In genomic region chr2:173963323-173963816, GRCh38 we compare ENCODE assay signal across 8 cellular contexts. TPM values are rescaled to one million over a fixed set of nuclear protein-coding genes. Genes with fewer than 3 reads are reported as not detected.
DNase-seq lines count a peak whose midpoint lies in the region; ATAC-seq and TF ChIP-seq lines count a peak whose summit lies in the region.

No MANE protein-coding gene starts in this region.

- peaks cover 9% of the 10 kb centered on the region for H3K9me3 Mint-ChIP-seq in chondrocyte (ENCODE audit: low read depth)
- peaks cover 2% of the 10 kb centered on the region for H3K9me3 Mint-ChIP-seq in memory B cell

- peak overlapping the region; percentile 92 for H3K27ac Mint-ChIP-seq in chondrocyte (ENCODE audit: unreplicated experiment)
- peak overlapping the region; percentile 98 for H3K27ac Mint-ChIP-seq in memory B cell

- TF ChIP-seq CTCF in LNCaP clone FGC (IDR thresholded peaks at IDR 0.05; ENCODE audit: control insufficient read depth, extremely low read depth, insufficient read depth) (no peak), chondrocyte (IDR thresholded peaks at IDR 0.05) (peak; percentile 75)

- peak overlapping the region; percentile 65 for H3K4me3 ChIP-seq in LNCaP clone FGC (ENCODE audit: low read depth, low read length)

- H3K4me3 Mint-ChIP-seq in chondrocyte (ENCODE audit: unreplicated experiment) = peak overlapping the region; percentile 84
- H3K4me3 Mint-ChIP-seq in memory B cell = peak overlapping the region; percentile 95

- H3K27me3 Mint-ChIP-seq in chondrocyte (ENCODE audit: low read depth) (no peaks in the 10 kb centered on the region), memory B cell (no peaks in the 10 kb centered on the region)

- H3K36me3 Mint-ChIP-seq in chondrocyte (ENCODE audit: low read depth) (peaks cover 10% of the 10 kb centered on the region), memory B cell (peaks cover 22% of the 10 kb centered on the region)

- DNase-seq in activated gamma-delta T cell treated with Interleukin-2 at 50 U/mL for 16 hours = peak; percentile 54
- DNase-seq in activated gamma-delta T cell (lab: John Stamatoyannopoulos, UW) = no peak
- DNase-seq in H4 (ENCODE audit: low spot score) = peak; percentile 62
- DNase-seq in LNCaP clone FGC (ENCODE audit: low read depth) = no peak
- DNase-seq in SW 1271 (lab: John Stamatoyannopoulos, UW) = peak; percentile 26 to 67
- no peak for DNase-seq in chondrocyte (ENCODE audit: low spot score)
- peak; percentile 70 to 79 for DNase-seq in memory B cell (ENCODE audit: low spot score in 2 of 2)
- no peak for DNase-seq in stimulated activated naive CD8-positive, alpha-beta T cell treated with anti-CD3 and anti-CD28 coated beads, Interleukin-15, Interleukin-2, amounts not matched to agents 100 U/mL and 50 U/mL, for 24 hours

- ATAC-seq in memory B cell (ENCODE audit: low read depth) = peak; percentile 39
- ATAC-seq in stimulated activated naive CD8-positive, alpha-beta T cell treated with anti-CD3 and anti-CD28 coated beads, Interleukin-15, Interleukin-2, amounts not matched to agents 100 U/mL and 50 U/mL, for 24 hours = peak; percentile 12

- H3K4me1 Mint-ChIP-seq in chondrocyte (ENCODE audit: low read depth) = peaks cover 52% of the 10 kb centered on the region
- H3K4me1 Mint-ChIP-seq in memory B cell = peaks cover 31% of the 10 kb centered on the region

RNA-seq across cellular contexts. Expression of gene SP3, which starts 1.8 kb away (rescaled TPM):
- 48.8 and 53.7 TPM in 2 replicates for total RNA-seq in H4 (2014; rRNA removed; shearing (Covaris generic))
- total RNA-seq in chondrocyte = 56.9 to 59.4 TPM (median 58.7 TPM) in 3 replicates

Comparison
In these comparisons a context has a peak if more than half of its experiments do, and no peak if none do; other contexts are left out.
1. DNase-seq: peak in activated gamma-delta T cell treated with Interleukin-2 at 50 U/mL for 16 hours (single experiment), H4 (single experiment), SW 1271 (2 of 2) and memory B cell (2 of 2); none in activated gamma-delta T cell (single experiment), LNCaP clone FGC (single experiment), chondrocyte (single experiment) and stimulated activated naive CD8-positive, alpha-beta T cell treated with anti-CD3 and anti-CD28 coated beads, Interleukin-15, Interleukin-2, amounts not matched to agents 100 U/mL and 50 U/mL, for 24 hours (single experiment).